In genomic region chr6:15441982-15442381, GRCh38 we compare ENCODE assay signal across 8 cellular contexts.
A peak's percentile ranks its signal among the peaks of the same experiment; 100 is the strongest.
DNase-seq lines count a peak whose midpoint lies in the region; ATAC-seq and TF ChIP-seq lines count a peak whose summit lies in the region.
"Had no signal": no experiment of that assay in that cellular context is flagged by ENCODE, and none has a peak within 500 bp of the region (broad histone marks: within the 10 kb centered on the region; RNA-seq: fewer than 3 reads in every experiment).

No MANE protein-coding gene starts in this region.

- H3K4me3 ChIP-seq in GM23338 (no peak overlapping the region), endodermal cell (ENCODE audit: low read length) (no peak overlapping the region), neural cell (ENCODE audit: low read length) (peak overlapping the region; percentile 46)
- H3K4me3 ChIP-seq: HAP-1 had no signal

- H3K4me1 ChIP-seq in GM23338 (ENCODE audit: insufficient read depth) (peaks cover 92% of the 10 kb centered on the region), endodermal cell (ENCODE audit: control insufficient read depth, insufficient read depth, low read length) (peaks cover 41% of the 10 kb centered on the region)

- H3K9me3 Mint-ChIP-seq in CD14-positive monocyte (no peaks in the 10 kb centered on the region), GM23338 (no peaks in the 10 kb centered on the region; the same call in 1 of the 3 replicates), endodermal cell (no peaks in the 10 kb centered on the region)

- H3K4me3 Mint-ChIP-seq in CD14-positive monocyte (no peak overlapping the region), GM23338 (no peak overlapping the region), endodermal cell (no peak overlapping the region)

- H2AFZ ChIP-seq in GM23338 (no peak overlapping the region), neural cell (ENCODE audit: low read depth, low read length) (no peak overlapping the region)

- H3K27ac Mint-ChIP-seq in CD14-positive monocyte (peak overlapping the region; percentile 65 to 90 (median 75)), GM23338 (no peak overlapping the region; the same call in 1 of the 2 replicates), endodermal cell (no peak overlapping the region)

- H3K27me3 ChIP-seq in GM23338 (ENCODE audit: insufficient read depth) (no peaks in the 10 kb centered on the region), endodermal cell (ENCODE audit: control insufficient read depth, insufficient read depth, low read length, poor library complexity, severe bottlenecking) (no peaks in the 10 kb centered on the region), neural cell (ENCODE audit: insufficient read depth, low read depth, low read length) (no peaks in the 10 kb centered on the region)

- TF ChIP-seq CTCF in CD14-positive monocyte (IDR thresholded peaks at IDR 0.05) (no peak), GM23338 (conservative IDR thresholded peaks at IDR 0.05; ENCODE audit: low read depth in 2 of 2) (no peak), endodermal cell (conservative IDR thresholded peaks at IDR 0.05) (no peak), neural cell (IDR thresholded peaks at IDR 0.05; ENCODE audit: poor library complexity, severe bottlenecking) (no peak)

- H3K4me2 ChIP-seq in GM23338 (0 out of 2 replicates have a peak overlapping the region, but pooled peaks have one; percentile 42), neural cell (ENCODE audit: low read length) (peak overlapping the region; percentile 27)

- no peak for TF ChIP-seq EP300 in neural cell (conservative IDR thresholded peaks at IDR 0.05; ENCODE audit: poor library complexity, severe bottlenecking)

- H4K20me1 ChIP-seq in GM23338 (replicated peaks; ENCODE audit: insufficient read depth) = peaks cover 93% of the 10 kb centered on the region
- H4K20me1 ChIP-seq in neural cell (ENCODE audit: insufficient read depth) = no peaks in the 10 kb centered on the region

- H3K9me2 ChIP-seq in GM23338 (ENCODE audit: insufficient read depth) (no peaks in the 10 kb centered on the region), neural cell (ENCODE audit: insufficient read depth, low read length) (no peaks in the 10 kb centered on the region)

- H3K4me1 Mint-ChIP-seq in CD14-positive monocyte = peaks cover 92% of the 10 kb centered on the region
- H3K4me1 Mint-ChIP-seq in GM23338 = peaks cover 93% of the 10 kb centered on the region
- peaks cover 90% of the 10 kb centered on the region for H3K4me1 Mint-ChIP-seq in endodermal cell

- H3K36me3 ChIP-seq in GM23338 (ENCODE audit: insufficient read depth) (peaks cover 5% of the 10 kb centered on the region; the same call in 1 of the 2 replicates), endodermal cell (ENCODE audit: control insufficient read depth, insufficient read depth, low read length) (peaks cover 4% of the 10 kb centered on the region), neural cell (ENCODE audit: insufficient read depth, low read length) (no peaks in the 10 kb centered on the region)
- H3K36me3 ChIP-seq: HAP-1 had no signal

- 86 to 100% methylated on average over 2 to 3 of the region's 4 CpGs for WGBS in endodermal cell (ENCODE audit: insufficient coverage in 1 of 2, insufficient read length in 1 of 2), 2 experiments

- H3K36me3 Mint-ChIP-seq in CD14-positive monocyte (peaks cover 12 to 26% of the 10 kb centered on the region in 2 donors), GM23338 (ENCODE audit: low read depth) (no peaks in the 10 kb centered on the region; the same call in 2 of the 3 replicates), endodermal cell (ENCODE audit: low read depth) (no peaks in the 10 kb centered on the region)

- H3K9me3 ChIP-seq in endodermal cell (ENCODE audit: control insufficient read depth, low read length) = no peaks in the 10 kb centered on the region
- H3K9me3 ChIP-seq in neural cell (ENCODE audit: low read length) = no peaks in the 10 kb centered on the region
- H3K9me3 ChIP-seq: HAP-1 had no signal

- H3K27ac ChIP-seq in GM23338 (ENCODE audit: low read depth) (no peak overlapping the region), endodermal cell (ENCODE audit: low read depth, low read length) (peak overlapping the region; percentile 13), neural cell (ENCODE audit: low read length) (peak overlapping the region; percentile 74)

- intact Hi-C loops in CD14-positive monocyte (cut with micrococcal nuclease) = no loop called here

- H3K79me2 ChIP-seq in GM23338 (replicated peaks; ENCODE audit: insufficient read depth) (peaks cover 100% of the 10 kb centered on the region), neural cell (replicated peaks; ENCODE audit: insufficient read depth, low read length) (peaks cover 56% of the 10 kb centered on the region)

- no peak for DNase-seq in CD14-positive monocyte (ENCODE audit: low spot score)
- DNase-seq in GM23338 (ENCODE audit: low spot score) = no peak
- DNase-seq in endodermal cell = no peak

- no peaks in the 10 kb centered on the region for H3K27me3 Mint-ChIP-seq in CD14-positive monocyte (ENCODE audit: low read depth in 3 of 3)
- peaks cover 56% of the 10 kb centered on the region for H3K27me3 Mint-ChIP-seq in GM23338 (ENCODE audit: insufficient read depth, low read depth, poor library complexity)
- no peaks in the 10 kb centered on the region for H3K27me3 Mint-ChIP-seq in endodermal cell (ENCODE audit: insufficient read depth)

- TF ChIP-seq RAD21 in neural cell (conservative IDR thresholded peaks at IDR 0.05) = no peak

- ATAC-seq in GM23338 = no peak
- no peak for ATAC-seq in GM21825 (IDR thresholded peaks at IDR 0.05; ENCODE audit: unreplicated experiment)
- no peak for ATAC-seq in HG02852 (IDR thresholded peaks at IDR 0.05; ENCODE audit: unreplicated experiment)
- no peak for ATAC-seq in esophagus mucosa

- no peak overlapping the region for H3K9ac ChIP-seq in endodermal cell (ENCODE audit: extremely low read depth, low read length, poor library complexity, severe bottlenecking)
- peak overlapping the region; percentile 41 for H3K9ac ChIP-seq in neural cell (ENCODE audit: low read length)

- H3F3A ChIP-seq in GM23338 (replicated peaks; ENCODE audit: low read depth) (peaks cover 9% of the 10 kb centered on the region; the same call in 1 of the 2 replicates), neural cell (ENCODE audit: insufficient read depth, low read length, poor library complexity, severe bottlenecking) (no peaks in the 10 kb centered on the region)

TF ChIP-seq in neural cell, 6 proteins besides CTCF, POLR2A, EP300 and RAD21:
- TF ChIP-seq MXI1 (conservative IDR thresholded peaks at IDR 0.05; ENCODE audit: poor library complexity, severe bottlenecking) (no peak), SMC3 (conservative IDR thresholded peaks at IDR 0.05; ENCODE audit: poor library complexity) (no peak)

Comparison
In these comparisons a context has a peak if more than half of its experiments do, and no peak if none do; other contexts are left out.
1. H3K27ac Mint-ChIP-seq: peak in CD14-positive monocyte (7 of 7); none in GM23338 (single experiment) and endodermal cell (single experiment).